Comparison of ENCODE assay signal across 19 cellular contexts in the genomic region with DNA sequence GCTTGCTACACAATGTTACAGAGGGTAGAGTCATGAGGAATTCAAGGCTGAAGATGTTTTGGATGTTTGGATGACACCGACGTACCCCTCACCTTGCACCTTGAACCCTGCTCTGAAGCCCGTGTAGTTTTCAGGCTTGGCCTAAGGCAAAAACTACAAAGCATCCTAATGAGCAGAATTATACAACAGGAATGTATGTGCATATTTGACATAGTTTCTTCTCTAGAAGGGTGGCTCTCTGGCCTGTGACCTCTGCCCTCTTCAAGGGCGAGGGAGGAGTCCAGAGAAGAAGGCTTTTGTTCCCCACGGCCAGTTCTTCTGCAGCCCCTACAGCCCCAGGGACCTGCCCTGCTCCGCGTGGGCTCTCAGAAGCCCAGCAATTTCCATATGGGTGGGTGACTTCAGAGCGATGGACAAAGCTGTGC. TPM values are rescaled to one million over a fixed set of nuclear protein-coding genes. Genes with fewer than 3 reads are reported as not detected.
DNase-seq lines count a peak whose midpoint lies in the region; ATAC-seq, FAIRE-seq and TF ChIP-seq lines count a peak whose summit lies in the region.
"Had no signal": no experiment of that assay in that cellular context is flagged by ENCODE, and none has a peak within 500 bp of the region (broad histone marks: within the 10 kb centered on the region; RNA-seq: fewer than 3 reads in every experiment).

No MANE protein-coding gene starts in this region.

- FAIRE-seq in H1 (lab: Jason Lieb, UNC): no peak

- no peak overlapping the region for H2BK15ac ChIP-seq in H1 (ENCODE audit: low read length)
- H2BK15ac ChIP-seq in neuronal stem cell (ENCODE audit: low read length): no peak overlapping the region

- TF ChIP-seq POLR2A in H1 (IDR thresholded peaks at IDR 0.05; ENCODE audit: control extremely low read depth in 1 of 2, low read depth in 2 of 2, low read length in 2 of 2): no peak

- H4K5ac ChIP-seq in H1 (ENCODE audit: insufficient read length, low read depth, low read length): no peak overlapping the region

- no peaks in the 10 kb centered on the region for H3K9me3 Mint-ChIP-seq in activated T-cell treated with anti-CD3 and anti-CD28 coated beads, Interleukin-2, amount 50 U/mL, for 72 hours

- H3K14ac ChIP-seq in H1 (ENCODE audit: insufficient read length): no peak overlapping the region
- H3K14ac ChIP-seq in neuronal stem cell (ENCODE audit: low read length): no peak overlapping the region

- H2AK5ac ChIP-seq in H1 (ENCODE audit: low read depth, low read length) (no peak overlapping the region), neuronal stem cell (ENCODE audit: low read depth, low read length) (no peak overlapping the region)

- no peak overlapping the region for H2BK5ac ChIP-seq in H1 (ENCODE audit: low read depth, low read length)
- no peak overlapping the region for H2BK5ac ChIP-seq in neuronal stem cell (ENCODE audit: low read length)

- H4K91ac ChIP-seq in H1 (replicated peaks; ENCODE audit: insufficient read length, low read length) (no peak overlapping the region), neuronal stem cell (ENCODE audit: low read depth, low read length, poor library complexity) (no peak overlapping the region)

- H4K20me1 ChIP-seq in H1 (replicated peaks in 1 of 2; ENCODE audit: control insufficient read depth in 1 of 2, insufficient read depth in 2 of 2, low read length in 2 of 2): no peaks in the 10 kb centered on the region

- H2BK12ac ChIP-seq in H1 (ENCODE audit: low read depth, low read length) (no peak overlapping the region), neuronal stem cell (ENCODE audit: low read length) (no peak overlapping the region)

- H3K27me3 ChIP-seq in H1 (replicated peaks in 1 of 4; ENCODE audit: control insufficient read depth in 3 of 4, extremely low read depth in 1 of 4, insufficient read depth in 3 of 4, low read length in 3 of 4): no peaks in the 10 kb centered on the region
- H3K27me3 ChIP-seq in neuronal stem cell (ENCODE audit: control insufficient read depth in 3 of 3, insufficient read depth in 3 of 3, low read depth in 1 of 3, low read length in 3 of 3): no peaks in the 10 kb centered on the region

- no peaks in the 10 kb centered on the region for H3K9me3 ChIP-seq in H1 (ENCODE audit: insufficient read depth in 2 of 2, low read depth in 1 of 2, low read length in 1 of 2)
- no peaks in the 10 kb centered on the region for H3K9me3 ChIP-seq in neuronal stem cell (replicated peaks in 1 of 2; ENCODE audit: control insufficient read depth in 2 of 2, insufficient read depth in 1 of 2, low read depth in 1 of 2, low read length in 2 of 2)

- no peaks in the 10 kb centered on the region for H3K23me2 ChIP-seq in H1 (ENCODE audit: low read depth, low read length)

- H3K79me1 ChIP-seq in H1 (ENCODE audit: low read depth, low read length): no peaks in the 10 kb centered on the region
- H3K79me1 ChIP-seq in neuronal stem cell (ENCODE audit: low read depth, low read length): no peaks in the 10 kb centered on the region

- POLR2A ChIA-PET in H1 (lab: Charles Lee; ENCODE audit: partially characterized antibody): interaction anchor here (1.4 to 1.6 kb wide), 3 partner anchors 9 to 25 kb away, joined by 4 to 7 read pairs (median 6); no protein-coding TSS in a partner anchor

- H3K56ac ChIP-seq in H1 (replicated peaks; ENCODE audit: insufficient read length, low read depth, low read length): no peak overlapping the region

- 73% methylated on average over 8 of the region's 8 CpGs; no CpG with 5 or more reads in 1 of the 2 experiments for WGBS in H1 (ENCODE audit: extremely low coverage in 1 of 2, insufficient coverage in 1 of 2, insufficient read length in 1 of 2, insufficient replicate concordance in 2 of 2, low coverage in 1 of 2, low lambda C conversion rate in 2 of 2, missing lambda C conversion rate in 1 of 2), 2 experiments
- no CpG with 5 or more reads among the region's 8 CpGs for WGBS in neuronal stem cell (ENCODE audit: extremely low coverage in 2 of 2, insufficient read length in 2 of 2, insufficient replicate concordance in 1 of 2), 2 donors

- CTCF ChIA-PET in H1 (lab: Charles Lee; ENCODE audit: partially characterized antibody): interaction anchor here (1.2 to 1.7 kb wide), 4 partner anchors 7 to 93 kb away, joined by 3 to 6 read pairs (median 4); no protein-coding TSS in a partner anchor

- H3K4me3 Mint-ChIP-seq in activated T-cell treated with anti-CD3 and anti-CD28 coated beads, Interleukin-2, amount 50 U/mL, for 72 hours: no peak overlapping the region
- H3K4me3 Mint-ChIP-seq: CD4-positive, CD25-positive, alpha-beta regulatory T cell had no signal

- no peak for ATAC-seq in activated T-cell treated with anti-CD3 and anti-CD28 coated beads, Interleukin-2, amount 50 U/mL, for 72 hours (replicated peaks in 1 of 2)
- no peak for ATAC-seq in HG02759 (IDR thresholded peaks at IDR 0.05; ENCODE audit: unreplicated experiment)
- ATAC-seq: SK-N-SH treated with all-trans-retinoic acid at 6 μM for 48 hours had no signal

- H3K4me2 ChIP-seq in H1 (ENCODE audit: insufficient read depth in 1 of 2, low read depth in 2 of 2, low read length in 2 of 2) (peak overlapping the region in 1 of 2 experiments; percentile 3; a peak in 1 of 4 replicates), neuronal stem cell (ENCODE audit: insufficient read depth, low read length, poor library complexity, severe bottlenecking) (no peak overlapping the region)

- no peak overlapping the region for H3K27ac ChIP-seq in H1 (ENCODE audit: low read depth, low read length)
- no peak overlapping the region for H3K27ac ChIP-seq in neuronal stem cell (replicated peaks; ENCODE audit: low read length)

- H2AFZ ChIP-seq in H1 (ENCODE audit: low read length) (no peak overlapping the region), neuronal stem cell (ENCODE audit: low read length) (peak overlapping the region; percentile 44)

- 0 out of 2 replicates have a peak overlapping the region, but pooled peaks have one; percentile 34 for H2BK20ac ChIP-seq in H1 (ENCODE audit: low read length)

- H3K4ac ChIP-seq in H1 (replicated peaks; ENCODE audit: insufficient read length, low read depth, low read length): no peak overlapping the region
- no peak overlapping the region for H3K4ac ChIP-seq in neuronal stem cell (ENCODE audit: low read length)

- H3K4me1 ChIP-seq in H1 (replicated peaks in 1 of 4; ENCODE audit: control insufficient read depth in 3 of 4, insufficient read depth in 4 of 4, low read length in 3 of 4) (peaks cover 2 to 13% (median 6%) of the 10 kb centered on the region in 4 experiments), neuronal stem cell (ENCODE audit: control insufficient read depth in 2 of 2, insufficient read depth in 1 of 2, low read depth in 1 of 2, low read length in 2 of 2) (peaks cover 4 to 14% of the 10 kb centered on the region in 2 donors)

- TF ChIP-seq EP300 in Ishikawa (IDR thresholded peaks at IDR 0.05; ENCODE audit: borderline replicate concordance): no peak
- no peak for TF ChIP-seq EP300 in H1 (IDR thresholded peaks at IDR 0.05; ENCODE audit: borderline replicate concordance in 1 of 2, low read depth in 2 of 2, low read length in 2 of 2)

- H3K79me2 ChIP-seq in H1 (ENCODE audit: control insufficient read depth in 1 of 2, insufficient read depth in 2 of 2, low read length in 2 of 2): no peaks in the 10 kb centered on the region

- H3K18ac ChIP-seq in H1 (ENCODE audit: extremely low read depth, low read length): no peak overlapping the region
- H3K18ac ChIP-seq in neuronal stem cell (ENCODE audit: low read length): no peak overlapping the region

- H3K27ac Mint-ChIP-seq in activated T-cell treated with anti-CD3 and anti-CD28 coated beads, Interleukin-2, amount 50 U/mL, for 72 hours: no peak overlapping the region
- H3K27ac Mint-ChIP-seq: CD4-positive, CD25-positive, alpha-beta regulatory T cell had no signal

- H3K4me3 ChIP-seq in H1 (ENCODE audit: extremely low read depth in 1 of 4, insufficient read depth in 2 of 4, low read depth in 3 of 4, low read length in 4 of 4): no peak overlapping the region
- no peak overlapping the region for H3K4me3 ChIP-seq in neuronal stem cell (ENCODE audit: low read length in 2 of 2)

- no peak for TF ChIP-seq CTCF in H1 (IDR thresholded peaks at IDR 0.05; ENCODE audit: control extremely low read depth in 1 of 3, insufficient read depth in 1 of 3, low read depth in 1 of 3, low read length in 3 of 3)

- H4K8ac ChIP-seq in H1 (ENCODE audit: extremely low read depth, insufficient read depth, low read length) (no peak overlapping the region), neuronal stem cell (ENCODE audit: low read depth, low read length) (no peak overlapping the region)

- H2BK120ac ChIP-seq in H1 (replicated peaks; ENCODE audit: low read depth, low read length) (no peak overlapping the region), neuronal stem cell (ENCODE audit: low read depth, low read length) (no peak overlapping the region)

- DNase-seq in EH (ENCODE audit: low read depth): peak; percentile 25
- DNase-seq in H1 (ENCODE audit: low read depth in 1 of 2, low spot score in 2 of 2): no peak
- peak; percentile 18 for DNase-seq in neuronal stem cell (ENCODE audit: low spot score)
- no peak for DNase-seq in activated T-cell treated with anti-CD3 and anti-CD28 coated beads, Interleukin-2, amount 50 U/mL, for 72 hours
- DNase-seq in dedifferentiated amniotic fluid mesenchymal stem cell (ENCODE audit: extremely low spot score): no peak
- no peak for DNase-seq in cerebellum (ENCODE audit: low spot score)
- DNase-seq: ACHN; CD4-positive, CD25-positive, alpha-beta regulatory T cell; DMS79 treated with DMSO at 0.1 percent for 48 hours; IMR-90; NCI-H146; NCI-H345; NCI-H69; NK-92 treated with Interleukin-12 subunit alpha and Interleukin-12 subunit beta, amount 100 ng/mL, for 24 hours; Right ventricle myocardium superior had no signal

- no peaks in the 10 kb centered on the region for H3K27me3 Mint-ChIP-seq in activated T-cell treated with anti-CD3 and anti-CD28 coated beads, Interleukin-2, amount 50 U/mL, for 72 hours (ENCODE audit: low read depth)

- H3K23ac ChIP-seq in H1 (ENCODE audit: insufficient read length) (no peak overlapping the region), neuronal stem cell (ENCODE audit: low read depth, low read length, poor library complexity) (no peak overlapping the region)

- no peak overlapping the region for H3K9ac ChIP-seq in H1 (replicated peaks in 1 of 4; ENCODE audit: extremely low read depth in 1 of 4, low read depth in 3 of 4, low read length in 3 of 4)
- H3K9ac ChIP-seq in neuronal stem cell (ENCODE audit: low read depth, low read length, poor library complexity): no peak overlapping the region

- H3K4me1 Mint-ChIP-seq in activated T-cell treated with anti-CD3 and anti-CD28 coated beads, Interleukin-2, amount 50 U/mL, for 72 hours (ENCODE audit: low read depth): no peaks in the 10 kb centered on the region

- no peak for TF ChIP-seq RAD21 in Ishikawa (IDR thresholded peaks at IDR 0.05; ENCODE audit: low read depth)
- no peak for TF ChIP-seq RAD21 in H1 (IDR thresholded peaks at IDR 0.05 in 1 of 2, conservative IDR thresholded peaks at IDR 0.05 in 1 of 2; ENCODE audit: low read depth in 2 of 2, low read length in 2 of 2)

- no peaks in the 10 kb centered on the region for H3K36me3 ChIP-seq in H1 (ENCODE audit: control insufficient read depth in 2 of 4, insufficient read depth in 4 of 4, low read length in 3 of 4)
- no peaks in the 10 kb centered on the region for H3K36me3 ChIP-seq in neuronal stem cell (replicated peaks in 1 of 2; ENCODE audit: control insufficient read depth in 2 of 2, insufficient read depth in 2 of 2, low read length in 2 of 2)

- no peaks in the 10 kb centered on the region for H3K36me3 Mint-ChIP-seq in activated T-cell treated with anti-CD3 and anti-CD28 coated beads, Interleukin-2, amount 50 U/mL, for 72 hours (ENCODE audit: insufficient read depth in 2 of 2)
- H3K36me3 Mint-ChIP-seq: CD4-positive, CD25-positive, alpha-beta regulatory T cell had no signal

RNA-seq across cellular contexts. Expression of a gene that starts 43.3 kb away (rescaled TPM):
- 425 and 441 TPM in 2 replicates for total RNA-seq in H1 (2021; fragmentation: NEBNext Ultra II Directional; extraction: Animal tissue kit (Norgen Biotek cat#: 25700))
- 20.8 and 35.3 TPM in 2 replicates for polyA plus RNA-seq in H1 (2011; rRNA removed)
- polyA plus RNA-seq in H1 (2011; cell fraction: cytosol; rRNA removed): 102 TPM
- polyA plus RNA-seq in H1 (2011; cell fraction: nucleus; rRNA removed): 28.5 TPM
- polyA plus RNA-seq in H1 (2012, experiment 1 of 2): 165 to 378 TPM (median 196 TPM) in 4 replicates
- 19.6 TPM for polyA plus RNA-seq in H1 (2012, experiment 2 of 2)
- polyA plus RNA-seq in H1 (2013, experiment 1 of 2): 521 TPM
- polyA plus RNA-seq in H1 (2013, experiment 2 of 2): 516 TPM
- polyA minus RNA-seq in H1 (2011; rRNA and poly(A)+ RNA removed): 32.9 and 39.8 TPM in 2 replicates
- 55.6 TPM for polyA minus RNA-seq in H1 (2011; cell fraction: cytosol; rRNA and poly(A)+ RNA removed)
- 94.0 TPM for polyA minus RNA-seq in H1 (2011; cell fraction: nucleus; rRNA and poly(A)+ RNA removed)
- polyA plus RNA-seq in neuronal stem cell (2013, experiment 1 of 2): 19.1 TPM
- 19.3 TPM for polyA plus RNA-seq in neuronal stem cell (2013, experiment 2 of 2)
- total RNA-seq in activated T-cell treated with anti-CD3 and anti-CD28 coated beads, Interleukin-2, amount 50 U/mL, for 72 hours: not detected
- not detected for total RNA-seq in cerebellum
- total RNA-seq: CD4-positive, CD25-positive, alpha-beta regulatory T cell; H4; IMR-90; Right ventricle myocardium superior had no signal
- polyA plus RNA-seq: CD4-positive, CD25-positive, alpha-beta regulatory T cell; IMR-90 had no signal

Comparison
In these comparisons a context has a peak if more than half of its experiments do, and no peak if none do; other contexts are left out.
1. DNase-seq: peak in EH (single experiment) and neuronal stem cell (single experiment); none in H1 (0 of 2), activated T-cell treated with anti-CD3 and anti-CD28 coated beads, Interleukin-2, amount 50 U/mL, for 72 hours (0 of 2), dedifferentiated amniotic fluid mesenchymal stem cell (single experiment) and cerebellum (single experiment).
2. RNA of a gene that starts 43.3 kb away (total RNA-seq): 425 to 441 TPM in H1; not detected in activated T-cell treated with anti-CD3 and anti-CD28 coated beads, Interleukin-2, amount 50 U/mL, for 72 hours and not detected in cerebellum (single experiment); every median in the first group is over 100 times any median in the second.